Comparison of ENCODE assay signal across 8 cellular contexts in the genomic region with DNA sequence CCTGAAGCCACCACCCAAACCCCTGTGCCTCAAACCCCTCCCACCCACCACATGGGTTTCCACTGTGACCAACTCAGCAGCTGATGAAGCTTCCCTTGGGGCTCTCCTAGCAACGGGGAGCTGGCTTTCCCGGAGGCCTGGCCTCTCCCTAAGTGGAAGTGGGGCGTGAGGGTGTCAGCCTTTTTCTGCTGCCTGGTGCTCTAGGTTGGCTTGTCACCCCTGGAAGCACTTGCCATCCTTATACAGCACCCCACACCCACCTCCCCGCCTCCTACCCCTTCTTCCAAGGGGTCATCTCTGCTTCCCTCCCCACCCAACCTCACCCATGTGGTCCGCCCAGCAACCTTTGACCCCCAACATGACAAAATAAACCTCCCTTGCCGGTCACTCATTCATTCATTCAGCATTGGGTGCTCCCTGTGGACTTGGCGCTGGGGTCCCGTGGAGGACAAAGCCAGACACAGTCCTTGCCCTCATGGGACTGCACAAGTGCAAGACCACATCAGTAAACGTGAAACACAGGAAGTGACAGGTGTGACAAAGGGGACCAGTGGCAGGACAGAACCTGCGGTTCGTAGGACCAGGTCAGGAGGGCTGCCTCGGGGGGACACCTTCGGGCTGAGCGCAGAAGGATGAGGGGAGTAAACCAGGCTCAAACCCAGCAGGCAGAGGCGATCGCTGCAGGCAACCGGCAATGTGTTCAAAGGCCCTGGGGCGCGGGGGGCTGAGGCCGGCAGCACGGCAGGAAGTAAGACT.
DNase-seq lines count a peak whose midpoint lies in the region; ATAC-seq and TF ChIP-seq lines count a peak whose summit lies in the region.

No MANE protein-coding gene starts in this region.

- H3K9me3 ChIP-seq in CD4-positive, alpha-beta T cell (ENCODE audit: control insufficient read depth, low read length): no peaks in the 10 kb centered on the region
- no peaks in the 10 kb centered on the region for H3K9me3 ChIP-seq in breast epithelium

- peak in 1 of 10 experiments; percentile 8 for DNase-seq in CD4-positive, alpha-beta T cell
- peak; percentile 23 to 46 for DNase-seq in breast epithelium (ENCODE audit: low spot score in 2 of 2)
- DNase-seq in NCI-H524 treated with DMSO at 0.1 percent for 48 hours (lab: John Stamatoyannopoulos, UW): no peak
- no peak for DNase-seq in NCI-H345 (lab: John Stamatoyannopoulos, UW)
- DNase-seq in putamen (ENCODE audit: low spot score): no peak

- H3K36me3 Mint-ChIP-seq in CD4-positive, alpha-beta T cell (ENCODE audit: low read depth): no peaks in the 10 kb centered on the region
- H3K36me3 Mint-ChIP-seq in nephron (ENCODE audit: low read depth): no peaks in the 10 kb centered on the region

- no peaks in the 10 kb centered on the region for H3K27me3 ChIP-seq in CD4-positive, alpha-beta T cell (ENCODE audit: control insufficient read depth, insufficient read depth, low read length)
- no peaks in the 10 kb centered on the region for H3K27me3 ChIP-seq in breast epithelium

- TF ChIP-seq POLR2A in breast epithelium (IDR thresholded peaks at IDR 0.05): no peak

- peak overlapping the region; percentile 71 for H3K4me3 Mint-ChIP-seq in CD4-positive, alpha-beta T cell
- no peak overlapping the region for H3K4me3 Mint-ChIP-seq in nephron

- TF ChIP-seq CTCF in CD4-positive, alpha-beta T cell (IDR thresholded peaks at IDR 0.05): no peak
- no peak for TF ChIP-seq CTCF in breast epithelium (IDR thresholded peaks at IDR 0.05)
- TF ChIP-seq CTCF in nephron (IDR thresholded peaks at IDR 0.05; ENCODE audit: unreplicated experiment in 3 of 3): no peak

- H3K27me3 Mint-ChIP-seq in CD4-positive, alpha-beta T cell: no peaks in the 10 kb centered on the region
- peaks cover 9% of the 10 kb centered on the region for H3K27me3 Mint-ChIP-seq in nephron (ENCODE audit: low read depth)

- intact Hi-C loops in CD4-positive, alpha-beta T cell (cut with DNase I, micrococcal nuclease): loop anchor here in 1 of 2 experiments (10.0 kb wide), 1 partner anchor 689 kb away; no protein-coding TSS in a partner anchor
- intact Hi-C loops in breast epithelium (cut with DNase I; ENCODE audit: low total_unique reads): loop anchor here (5.0 to 10.0 kb wide), 2 partner anchors 99 to 171 kb away; no protein-coding TSS in a partner anchor

- H3K4me1 Mint-ChIP-seq in CD4-positive, alpha-beta T cell (ENCODE audit: low read depth): peaks cover 57% of the 10 kb centered on the region
- H3K4me1 Mint-ChIP-seq in nephron: peaks cover 52% of the 10 kb centered on the region

- no peaks in the 10 kb centered on the region for H3K36me3 ChIP-seq in breast epithelium

- ATAC-seq in CD4-positive, alpha-beta T cell (ENCODE audit: poor library complexity): no peak
- ATAC-seq in HG02852 (IDR thresholded peaks at IDR 0.05; ENCODE audit: unreplicated experiment) (peak; percentile 8), HG02840 (IDR thresholded peaks at IDR 0.05; ENCODE audit: low FRiP score, unreplicated experiment) (no peak)

- H3K9me3 Mint-ChIP-seq in CD4-positive, alpha-beta T cell: no peaks in the 10 kb centered on the region
- H3K9me3 Mint-ChIP-seq in nephron: no peaks in the 10 kb centered on the region

- peak overlapping the region; percentile 77 for H3K27ac Mint-ChIP-seq in CD4-positive, alpha-beta T cell
- H3K27ac Mint-ChIP-seq in nephron: peak overlapping the region in 2 of 3 experiments; percentile 84 to 99

- POLR2A ChIA-PET in CD4-positive, alpha-beta T cell (lab: Charles Lee): interaction anchor here (1.0 to 1.6 kb wide), 5 partner anchors 47 to 632 kb away, joined by 5 to 9 read pairs (median 5); a partner anchor contains a TSS

- H3K4me3 ChIP-seq in breast epithelium: no peak overlapping the region

- peaks cover 21 to 33% of the 10 kb centered on the region in 2 donors for H3K4me1 ChIP-seq in breast epithelium

- H3K27ac ChIP-seq in CD4-positive, alpha-beta T cell (ENCODE audit: low read depth, low read length): peak overlapping the region; percentile 45
- peak overlapping the region; percentile 99 to 100 for H3K27ac ChIP-seq in breast epithelium

- CTCF ChIA-PET in CD4-positive, alpha-beta T cell (lab: Charles Lee): interaction anchor here (0.8 to 2.9 kb wide), 5 partner anchors 48 to 169 kb away, joined by 3 to 10 read pairs (median 4); no protein-coding TSS in a partner anchor

Comparison
In these comparisons a context has a peak if more than half of its experiments do, and no peak if none do; other contexts are left out.
1. DNase-seq: peak in breast epithelium (2 of 2); none in NCI-H524 treated with DMSO at 0.1 percent for 48 hours (single experiment), NCI-H345 (single experiment) and putamen (single experiment).